In genomic region chr9:16708638-16709435, GRCh38 we compare ENCODE assay signal across 14 cellular contexts.
DNase-seq lines count a peak whose midpoint lies in the region; ATAC-seq, FAIRE-seq and TF ChIP-seq lines count a peak whose summit lies in the region.
"Had no signal": no experiment of that assay in that cellular context is flagged by ENCODE, and none has a peak within 500 bp of the region (broad histone marks: within the 10 kb centered on the region; RNA-seq: fewer than 3 reads in every experiment).

No MANE protein-coding gene starts in this region.

- in situ Hi-C loops in Panc1 (cut with HindIII; ENCODE audit: low pct_unique_long_range_greater_than_20kb, low sequenced_read_pairs): no loop called here

- no peak for FAIRE-seq in frontal cortex (lab: Jason Lieb, UNC)

- no peaks in the 10 kb centered on the region for H4K20me1 ChIP-seq in neural cell (ENCODE audit: insufficient read depth)

- peak overlapping the region; percentile 1 for H3K9ac ChIP-seq in neural cell (ENCODE audit: low read length)

- TF ChIP-seq CTCF in Panc1 (IDR thresholded peaks at IDR 0.05) (no peak), fibroblast of mammary gland (conservative IDR thresholded peaks at IDR 0.05; ENCODE audit: control insufficient read depth, insufficient read depth, low read depth, low read length) (no peak), neural cell (IDR thresholded peaks at IDR 0.05; ENCODE audit: poor library complexity, severe bottlenecking) (no peak)

- CTCF ChIA-PET in Panc1 (lab: Charles Lee): no interaction called here

- intact Hi-C loops in Panc1 (cut with micrococcal nuclease; ENCODE audit: unreplicated experiment) (loop anchor here (10.0 kb wide), 1 partner anchor 84 kb away; no protein-coding TSS in a partner anchor), aorta (cut with DNase I) (loop anchor here in 1 of 2 donors (10.0 kb wide), 1 partner anchor 84 kb away; no protein-coding TSS in a partner anchor)

- H3K9me3 ChIP-seq in Panc1 (ENCODE audit: control insufficient read depth, insufficient read depth, low read depth, low read length): no peaks in the 10 kb centered on the region
- no peaks in the 10 kb centered on the region for H3K9me3 ChIP-seq in neural cell (ENCODE audit: low read length)
- H3K9me3 ChIP-seq in aorta (ENCODE audit: control insufficient read depth, low read length): no peaks in the 10 kb centered on the region

- WGBS in aorta, 2 donors: 75 to 78% methylated on average over 14 of the region's 14 CpGs

- H2AFZ ChIP-seq in neural cell (ENCODE audit: low read depth, low read length): peak overlapping the region; percentile 37

- peak overlapping the region in 1 of 2 experiments; percentile 17; a peak in 2 of 4 replicates for H3K4me3 ChIP-seq in Panc1 (ENCODE audit: low read depth in 2 of 2, low read length in 2 of 2)
- H3K4me3 ChIP-seq in fibroblast of mammary gland (ENCODE audit: control insufficient read depth, low read depth, low read length): no peak overlapping the region
- H3K4me3 ChIP-seq in neural cell (ENCODE audit: low read length): peak overlapping the region; percentile 41
- H3K4me3 ChIP-seq in aorta (ENCODE audit: low read length in 2 of 2): no peak overlapping the region

- BruUV-seq in Panc1 (replicated peaks; lab: Mats Ljungman, UMichigan): no TSS peak

- H3F3A ChIP-seq in neural cell (ENCODE audit: insufficient read depth, low read length, poor library complexity, severe bottlenecking): no peaks in the 10 kb centered on the region

- POLR2A ChIA-PET in Panc1 (lab: Charles Lee): no interaction called here

- no peak for TF ChIP-seq RAD21 in neural cell (conservative IDR thresholded peaks at IDR 0.05)

- H3K9me2 ChIP-seq in neural cell (ENCODE audit: insufficient read depth, low read length): no peaks in the 10 kb centered on the region

- H3K36me3 ChIP-seq in Panc1 (ENCODE audit: control insufficient read depth, insufficient read depth, low read length) (no peaks in the 10 kb centered on the region), neural cell (ENCODE audit: insufficient read depth, low read length) (no peaks in the 10 kb centered on the region), aorta (ENCODE audit: control insufficient read depth in 1 of 2, insufficient read depth in 2 of 2, low read length in 1 of 2) (no peaks in the 10 kb centered on the region)

- H3K27me3 ChIP-seq in Panc1 (ENCODE audit: control insufficient read depth, insufficient read depth, low read length) (no peaks in the 10 kb centered on the region), neural cell (ENCODE audit: insufficient read depth, low read depth, low read length) (no peaks in the 10 kb centered on the region), aorta (ENCODE audit: control insufficient read depth in 1 of 2, insufficient read depth in 2 of 2, low read length in 1 of 2) (no peaks in the 10 kb centered on the region)

- ATAC-seq in Panc1 (no peak), aorta (ENCODE audit: low FRiP score) (no peak), GM18520 (IDR thresholded peaks at IDR 0.05; ENCODE audit: unreplicated experiment) (no peak), HG02884 (IDR thresholded peaks at IDR 0.05; ENCODE audit: unreplicated experiment) (no peak)
- ATAC-seq: naive thymus-derived CD4-positive, alpha-beta T cell had no signal

- no peak for TF ChIP-seq EP300 in neural cell (conservative IDR thresholded peaks at IDR 0.05; ENCODE audit: poor library complexity, severe bottlenecking)

- peak; percentile 68 for DNase-seq in Daoy (ENCODE audit: low read depth)
- DNase-seq in Panc1 (ENCODE audit: low read depth, low spot score): no peak
- peak; percentile 80 for DNase-seq in fibroblast of mammary gland (ENCODE audit: low read depth)
- DNase-seq in aorta: no peak
- no peak for DNase-seq in frontal cortex (ENCODE audit: low spot score in 2 of 2)
- DNase-seq: activated CD4-positive, alpha-beta memory T cell treated with anti-CD3 and anti-CD28 coated beads for 36 hours; DMS79 treated with DMSO at 0.1 percent for 48 hours; naive thymus-derived CD4-positive, alpha-beta T cell; NCI-H1436 treated with DMSO at 0.1 percent for 48 hours; stimulated activated CD4-positive, alpha-beta T cell treated with anti-CD3 and anti-CD28 coated beads, Interleukin-2, amount 100 ng/mL, for 24 hours; T-helper 2 cell had no signal

- H3K4me2 ChIP-seq in neural cell (ENCODE audit: low read length): no peak overlapping the region

- H3K4me1 ChIP-seq in Panc1 (ENCODE audit: control insufficient read depth, insufficient read depth, low read length) (peaks cover 14% of the 10 kb centered on the region), aorta (ENCODE audit: control insufficient read depth in 1 of 2, insufficient read depth in 2 of 2, low read length in 2 of 2) (no peaks in the 10 kb centered on the region)

- H3K79me2 ChIP-seq in neural cell (replicated peaks; ENCODE audit: insufficient read depth, low read length): no peaks in the 10 kb centered on the region

- H3K27ac ChIP-seq in Panc1 (ENCODE audit: low read length) (peak overlapping the region; percentile 84), neural cell (ENCODE audit: low read length) (peak overlapping the region; percentile 40), aorta (ENCODE audit: low read depth in 1 of 2, low read length in 2 of 2) (no peak overlapping the region)

TF ChIP-seq in neural cell, 6 proteins besides CTCF, POLR2A, EP300 and RAD21:
- TF ChIP-seq REST (IDR thresholded peaks at IDR 0.05; ENCODE audit: borderline replicate concordance) (no peak), SMC3 (conservative IDR thresholded peaks at IDR 0.05; ENCODE audit: poor library complexity) (no peak), TAF1 (IDR thresholded peaks at IDR 0.05; ENCODE audit: low read depth) (no peak), MXI1 (conservative IDR thresholded peaks at IDR 0.05; ENCODE audit: poor library complexity, severe bottlenecking) (no peak), POLR2AphosphoS5 (IDR thresholded peaks at IDR 0.05) (no peak), EZH2 (IDR thresholded peaks at IDR 0.05; ENCODE audit: borderline replicate concordance, insufficient read depth, low read length, poor library complexity, severe bottlenecking) (no peak)

Comparison
In these comparisons a context has a peak if more than half of its experiments do, and no peak if none do; other contexts are left out.
1. DNase-seq: peak in Daoy (single experiment) and fibroblast of mammary gland (single experiment); none in Panc1 (single experiment), aorta (0 of 2) and frontal cortex (0 of 2).
2. H3K27ac ChIP-seq: peak in Panc1 (single experiment) and neural cell (single experiment); none in aorta (0 of 2).